ENCODE assay signal across 24 cellular contexts in the genomic region with DNA sequence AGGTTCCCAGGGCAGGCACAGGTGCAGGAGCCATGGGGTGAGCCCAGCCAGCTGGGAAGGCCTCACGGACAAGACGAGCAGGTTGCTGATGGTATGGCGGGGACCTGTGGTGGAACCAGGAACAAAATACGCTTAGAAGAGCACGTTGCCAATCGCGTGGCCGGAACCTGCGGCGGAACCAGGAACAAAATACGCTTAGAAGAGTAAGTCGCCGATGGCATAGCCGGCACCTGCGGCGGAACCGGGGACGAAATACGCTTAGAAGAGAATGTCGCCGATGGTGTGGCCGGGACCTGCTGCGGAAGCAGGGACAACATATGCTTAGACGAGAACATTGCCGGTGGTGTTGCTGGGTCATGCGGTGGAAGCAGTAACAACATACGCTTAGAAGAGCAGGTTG. TPM values are rescaled to one million over a fixed set of nuclear protein-coding genes. Genes with fewer than 3 reads are reported as not detected.
A peak's percentile ranks its signal among the peaks of the same experiment; 100 is the strongest.
DNase-seq lines count a peak whose midpoint lies in the region; ATAC-seq and TF ChIP-seq lines count a peak whose summit lies in the region.
"Had no signal": no experiment of that assay in that cellular context is flagged by ENCODE, and none has a peak within 500 bp of the region (broad histone marks: within the 10 kb centered on the region; RNA-seq: fewer than 3 reads in every experiment).

No MANE protein-coding gene starts in this region.

- TF ChIP-seq CTCF in endodermal cell (conservative IDR thresholded peaks at IDR 0.05) (no peak), osteocyte (IDR thresholded peaks at IDR 0.05) (no peak)

- H3K27ac Mint-ChIP-seq in endodermal cell (no peak overlapping the region), osteocyte (ENCODE audit: unreplicated experiment) (no peak overlapping the region)
- no peak overlapping the region for H3K27ac Mint-ChIP-seq in activated CD8-positive, alpha-beta T cell treated with anti-CD3 and anti-CD28 coated beads, Interleukin-2, amount 10 ng/mL, durations not matched to agents 7 days and 5 days
- H3K27ac Mint-ChIP-seq: CD14-positive monocyte; CD4-positive, alpha-beta T cell; HFFc6 had no signal

- DNase-seq in endodermal cell, result peak; percentile 24
- peak; percentile 30 for DNase-seq in left lobe of liver (ENCODE audit: low spot score)
- peak; percentile 80 for DNase-seq in osteocyte (ENCODE audit: extremely low spot score, unreplicated experiment)
- DNase-seq in activated CD8-positive, alpha-beta T cell treated with anti-CD3 and anti-CD28 coated beads, Interleukin-2, amount 10 ng/mL, durations not matched to agents 7 days and 5 days, result no peak
- DNase-seq in NCI-H2171 treated with DMSO at 0.1 percent for 48 hours (lab: John Stamatoyannopoulos, UW), result no peak
- DNase-seq: 8988T; ACHN; AML-193; BE2C; Calu3; CD4-positive, alpha-beta T cell; CD8-positive, alpha-beta memory T cell; DMS53; DMS79 treated with DMSO at 0.1 percent for 48 hours; GF-D8; GOT3; HFFc6 had no signal

- no peaks in the 10 kb centered on the region for H3K27me3 ChIP-seq in endodermal cell (ENCODE audit: control insufficient read depth, insufficient read depth, low read length, poor library complexity, severe bottlenecking)
- H3K27me3 ChIP-seq: BE2C; BLaER1 treated with 17β-estradiol and CSF1 and Interleukin-3, amounts not matched to agents 10 nM and 100 nM had no signal

- H3K9me3 Mint-ChIP-seq in endodermal cell (peaks cover 36% of the 10 kb centered on the region), osteocyte (ENCODE audit: unreplicated experiment) (peaks cover 10% of the 10 kb centered on the region)
- peaks cover 3% of the 10 kb centered on the region for H3K9me3 Mint-ChIP-seq in activated CD8-positive, alpha-beta T cell treated with anti-CD3 and anti-CD28 coated beads, Interleukin-2, amount 10 ng/mL, durations not matched to agents 7 days and 5 days (ENCODE audit: insufficient read depth)

- no peak overlapping the region for H3K27ac ChIP-seq in endodermal cell (ENCODE audit: low read depth, low read length)
- H3K27ac ChIP-seq: A549; BLaER1 treated with 17β-estradiol and CSF1 and Interleukin-3, amounts not matched to agents 10 nM and 100 nM had no signal

- no peaks in the 10 kb centered on the region for H3K36me3 ChIP-seq in endodermal cell (ENCODE audit: control insufficient read depth, insufficient read depth, low read length)
- H3K36me3 ChIP-seq: BE2C; BLaER1 treated with 17β-estradiol and CSF1 and Interleukin-3, amounts not matched to agents 10 nM and 100 nM; HAP-1 had no signal

- no peaks in the 10 kb centered on the region for H3K4me1 ChIP-seq in endodermal cell (ENCODE audit: control insufficient read depth, insufficient read depth, low read length)
- H3K4me1 ChIP-seq: BE2C; BLaER1 treated with 17β-estradiol and CSF1 and Interleukin-3, amounts not matched to agents 10 nM and 100 nM; HAP-1 had no signal

- 96% methylated on average over 22 to 27 of the region's 27 CpGs for WGBS in endodermal cell (ENCODE audit: insufficient coverage in 1 of 2, insufficient read length in 1 of 2), 2 experiments

- H3K4me1 Mint-ChIP-seq in endodermal cell (peaks cover 11% of the 10 kb centered on the region), osteocyte (ENCODE audit: unreplicated experiment) (peaks cover under 1% of the 10 kb centered on the region)
- H3K4me1 Mint-ChIP-seq in activated CD8-positive, alpha-beta T cell treated with anti-CD3 and anti-CD28 coated beads, Interleukin-2, amount 10 ng/mL, durations not matched to agents 7 days and 5 days (ENCODE audit: low read depth), result no peaks in the 10 kb centered on the region
- H3K4me1 Mint-ChIP-seq: CD14-positive monocyte; CD8-positive, alpha-beta memory T cell had no signal

- H3K9ac ChIP-seq in endodermal cell (ENCODE audit: extremely low read depth, low read length, poor library complexity, severe bottlenecking), result no peak overlapping the region
- H3K9ac ChIP-seq: BLaER1 treated with 17β-estradiol and CSF1 and Interleukin-3, amounts not matched to agents 10 nM and 100 nM had no signal

- no peaks in the 10 kb centered on the region for H3K9me3 ChIP-seq in endodermal cell (ENCODE audit: control insufficient read depth, low read length)
- H3K9me3 ChIP-seq: BE2C, HAP-1 had no signal

- CTCF ChIA-PET in activated CD8-positive, alpha-beta T cell treated with anti-CD3 and anti-CD28 coated beads, Interleukin-2, amount 10 ng/mL, durations not matched to agents 7 days and 5 days (lab: Charles Lee), result no interaction called here

- ATAC-seq in left lobe of liver (no peak), GM21390 (IDR thresholded peaks at IDR 0.05; ENCODE audit: unreplicated experiment) (no peak)
- ATAC-seq in activated CD8-positive, alpha-beta T cell treated with anti-CD3 and anti-CD28 coated beads, Interleukin-2, amount 10 ng/mL, durations not matched to agents 7 days and 5 days, result no peak
- ATAC-seq: A549 had no signal

- peaks cover 2% of the 10 kb centered on the region for H3K27me3 Mint-ChIP-seq in endodermal cell (ENCODE audit: insufficient read depth)
- no peaks in the 10 kb centered on the region for H3K27me3 Mint-ChIP-seq in osteocyte (ENCODE audit: unreplicated experiment)
- H3K27me3 Mint-ChIP-seq in activated CD8-positive, alpha-beta T cell treated with anti-CD3 and anti-CD28 coated beads, Interleukin-2, amount 10 ng/mL, durations not matched to agents 7 days and 5 days (ENCODE audit: low read depth), result peaks cover 8% of the 10 kb centered on the region
- H3K27me3 Mint-ChIP-seq: CD4-positive, alpha-beta T cell had no signal

- no peaks in the 10 kb centered on the region for H3K36me3 Mint-ChIP-seq in endodermal cell (ENCODE audit: low read depth)
- peaks cover 2% of the 10 kb centered on the region for H3K36me3 Mint-ChIP-seq in osteocyte (ENCODE audit: unreplicated experiment)
- H3K36me3 Mint-ChIP-seq in activated CD8-positive, alpha-beta T cell treated with anti-CD3 and anti-CD28 coated beads, Interleukin-2, amount 10 ng/mL, durations not matched to agents 7 days and 5 days (ENCODE audit: low read depth), result no peaks in the 10 kb centered on the region
- H3K36me3 Mint-ChIP-seq: CD14-positive monocyte had no signal

- POLR2A ChIA-PET in activated CD8-positive, alpha-beta T cell treated with anti-CD3 and anti-CD28 coated beads, Interleukin-2, amount 10 ng/mL, durations not matched to agents 7 days and 5 days (lab: Charles Lee), result no interaction called here

- no peak overlapping the region for H3K4me3 ChIP-seq in endodermal cell (ENCODE audit: low read length)
- H3K4me3 ChIP-seq: A549; BLaER1 treated with 17β-estradiol and CSF1 and Interleukin-3, amounts not matched to agents 10 nM and 100 nM; HAP-1 had no signal

- H3K4me3 Mint-ChIP-seq in endodermal cell (no peak overlapping the region), osteocyte (ENCODE audit: unreplicated experiment) (no peak overlapping the region)
- H3K4me3 Mint-ChIP-seq in activated CD8-positive, alpha-beta T cell treated with anti-CD3 and anti-CD28 coated beads, Interleukin-2, amount 10 ng/mL, durations not matched to agents 7 days and 5 days, result no peak overlapping the region
- H3K4me3 Mint-ChIP-seq: CD14-positive monocyte; CD4-positive, alpha-beta T cell; CD8-positive, alpha-beta memory T cell; HFFc6 had no signal

RNA-seq across cellular contexts. Expression of gene SPATA31E1, which starts 23.5 kb away (rescaled TPM):
- total RNA-seq in endodermal cell (not detected), left lobe of liver (not detected), osteocyte (not detected in 2 replicates)
- polyA plus RNA-seq in endodermal cell (2013, experiment 1 of 2), result not detected
- not detected for polyA plus RNA-seq in endodermal cell (2013, experiment 2 of 2)
- total RNA-seq in activated CD8-positive, alpha-beta T cell treated with anti-CD3 and anti-CD28 coated beads, Interleukin-2, amount 10 ng/mL, durations not matched to agents 7 days and 5 days, result not detected
- total RNA-seq: Calu3; CD4-positive, alpha-beta T cell; CD8-positive, alpha-beta memory T cell; Daoy; G401; HFFc6 had no signal
- polyA plus RNA-seq: A549; CD14-positive monocyte; CD8-positive, alpha-beta memory T cell had no signal

RNA-seq across cellular contexts. Expression of gene SPATA31C1, which starts 58.6 kb away (rescaled TPM):
- total RNA-seq in endodermal cell (under 1 TPM in 1 of 2 donors, not detected in 1; 0.09 TPM), left lobe of liver (not detected), osteocyte (not detected in 2 replicates)
- 0.50 TPM for polyA plus RNA-seq in endodermal cell (2013, experiment 1 of 2)
- 0.58 TPM for polyA plus RNA-seq in endodermal cell (2013, experiment 2 of 2)
- not detected for total RNA-seq in activated CD8-positive, alpha-beta T cell treated with anti-CD3 and anti-CD28 coated beads, Interleukin-2, amount 10 ng/mL, durations not matched to agents 7 days and 5 days
- total RNA-seq: Calu3; CD4-positive, alpha-beta T cell; CD8-positive, alpha-beta memory T cell; Daoy; G401; HFFc6 had no signal
- polyA plus RNA-seq: A549; CD14-positive monocyte; CD8-positive, alpha-beta memory T cell had no signal

Comparison
In these comparisons a context has a peak if more than half of its experiments do, and no peak if none do; other contexts are left out.
1. DNase-seq: peak in endodermal cell (single experiment), left lobe of liver (single experiment) and osteocyte (single experiment); none in activated CD8-positive, alpha-beta T cell treated with anti-CD3 and anti-CD28 coated beads, Interleukin-2, amount 10 ng/mL, durations not matched to agents 7 days and 5 days (single experiment) and NCI-H2171 treated with DMSO at 0.1 percent for 48 hours (single experiment).